ENCODE assay signal across 10 cellular contexts in the genomic region with DNA sequence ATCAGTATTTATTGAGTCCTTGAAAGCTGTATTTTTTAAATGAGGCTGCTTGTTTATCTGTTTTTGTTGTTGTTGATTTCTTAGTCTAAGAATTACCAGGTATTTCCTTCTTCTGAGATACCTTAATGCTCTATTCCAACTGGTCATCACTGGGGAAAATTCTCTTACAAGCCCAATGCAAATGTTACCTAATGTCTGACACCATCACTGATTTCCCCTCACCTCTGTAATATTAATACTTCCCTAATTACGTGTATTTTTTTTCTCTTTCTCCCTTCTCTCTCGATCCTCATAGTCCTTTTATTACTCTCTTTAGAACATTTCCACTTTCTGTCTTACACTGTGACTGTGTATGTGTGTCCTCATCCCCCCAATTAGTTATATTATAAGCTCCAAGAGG. TPM values are rescaled to one million over a fixed set of nuclear protein-coding genes. Genes with fewer than 3 reads are reported as not detected.
DNase-seq lines count a peak whose midpoint lies in the region; ATAC-seq and TF ChIP-seq lines count a peak whose summit lies in the region.
"Had no signal": no experiment of that assay in that cellular context is flagged by ENCODE, and none has a peak within 500 bp of the region (broad histone marks: within the 10 kb centered on the region; RNA-seq: fewer than 3 reads in every experiment).

No MANE protein-coding gene starts in this region.

- DNase-seq in GM12865 (ENCODE audit: low read depth) (peak; percentile 31), colonic mucosa (no peak), skeletal muscle cell (ENCODE audit: low read depth) (no peak), MV-4-11 (lab: John Stamatoyannopoulos, UW) (no peak), esophagus muscularis mucosa (ENCODE audit: extremely low spot score) (no peak), NCI-H1694 (lab: John Stamatoyannopoulos, UW) (no peak)
- DNase-seq in stimulated activated CD4-positive, alpha-beta T cell treated with anti-CD3 and anti-CD28 coated beads, Interleukin-2, amount 100 ng/mL, for 24 hours: no peak
- DNase-seq: activated CD4-positive, alpha-beta T cell treated with anti-CD3 and anti-CD28 coated beads for 48 hours had no signal

- intact Hi-C loops in colonic mucosa (cut with DNase I): no loop called here
- intact Hi-C loops in esophagus muscularis mucosa (cut with DNase I): no loop called here

- no peak for TF ChIP-seq CTCF in GM12865 (IDR thresholded peaks at IDR 0.05; ENCODE audit: insufficient read depth, low read depth, low read length, missing control alignments)
- no peak for TF ChIP-seq CTCF in colonic mucosa (IDR thresholded peaks at IDR 0.05)
- TF ChIP-seq CTCF in esophagus muscularis mucosa (IDR thresholded peaks at IDR 0.05): no peak

- H3K9ac ChIP-seq in colonic mucosa (ENCODE audit: low read depth in 2 of 2, low read length in 2 of 2): no peak overlapping the region
- H3K9ac ChIP-seq: neural progenitor cell had no signal

- peak; percentile 15 for ATAC-seq in HG03095 (IDR thresholded peaks at IDR 0.05; ENCODE audit: unreplicated experiment)

- H3K36me3 ChIP-seq in colonic mucosa (no peaks in the 10 kb centered on the region), esophagus muscularis mucosa (no peaks in the 10 kb centered on the region)
- H3K36me3 ChIP-seq: neural progenitor cell had no signal

- no peaks in the 10 kb centered on the region for H3K9me3 ChIP-seq in colonic mucosa
- no peaks in the 10 kb centered on the region for H3K9me3 ChIP-seq in esophagus muscularis mucosa

- H3K27ac ChIP-seq in colonic mucosa (peak overlapping the region; percentile 87), esophagus muscularis mucosa (replicated peaks in 1 of 4) (no peak overlapping the region)
- H3K27ac ChIP-seq: neural progenitor cell had no signal

- no peak for TF ChIP-seq EP300 in esophagus muscularis mucosa (IDR thresholded peaks at IDR 0.05)

- WGBS in esophagus muscularis mucosa: 61% methylated on average over 2 of the region's 2 CpGs

- H3K4me1 ChIP-seq in colonic mucosa (no peaks in the 10 kb centered on the region), esophagus muscularis mucosa (peaks cover 3 to 18% (median 13%) of the 10 kb centered on the region in 4 donors)

- no peaks in the 10 kb centered on the region for H3K27me3 ChIP-seq in colonic mucosa
- no peaks in the 10 kb centered on the region for H3K27me3 ChIP-seq in esophagus muscularis mucosa
- H3K27me3 ChIP-seq: neural progenitor cell had no signal

- TF ChIP-seq POLR2A in esophagus muscularis mucosa (IDR thresholded peaks at IDR 0.05; ENCODE audit: low read depth): no peak

- H3K4me3 ChIP-seq in GM12865 (ENCODE audit: low read depth, low read length) (peak overlapping the region; percentile 51), colonic mucosa (no peak overlapping the region), skeletal muscle cell (ENCODE audit: low read depth, low read length) (peak overlapping the region; percentile 38), esophagus muscularis mucosa (no peak overlapping the region)
- H3K4me3 ChIP-seq: neural progenitor cell had no signal

RNA-seq across cellular contexts. Expression of a gene that starts 13.9 kb away (rescaled TPM):
- total RNA-seq in colonic mucosa (1 to 10 TPM; 2.6 to 8.7 TPM), esophagus muscularis mucosa (100 to 1,000 TPM in 2 of 4 donors, 10 to 100 TPM in 2; 63.0 to 130 (median 107) TPM)

Comparison
In these comparisons a context has a peak if more than half of its experiments do, and no peak if none do; other contexts are left out.
1. H3K4me3 ChIP-seq: peak in GM12865 (single experiment) and skeletal muscle cell (single experiment); none in colonic mucosa (single experiment) and esophagus muscularis mucosa (0 of 4).
2. RNA of a gene that starts 13.9 kb away (total RNA-seq): 63.0 to 130 TPM in esophagus muscularis mucosa; 2.6 to 8.7 TPM in colonic mucosa; every median in the first group is over 4 times any median in the second.